ENCODE assay signal across 1 cellular context in genomic region chr15:29596266-29596665, GRCh38.
TF ChIP-seq lines count a peak whose summit lies in the region.

No MANE protein-coding gene starts in this region.

TF ChIP-seq in GM23338, 12 proteins besides CTCF, POLR2A, EP300 and RAD21 (continued from another document):
- TF ChIP-seq REST (IDR thresholded peaks at IDR 0.05; ENCODE audit: unreplicated experiment) = no peak
- no peak for TF ChIP-seq NANOG (IDR thresholded peaks at IDR 0.05; ENCODE audit: borderline replicate concordance)
- TF ChIP-seq ZNF331 (CRISPR knock-in tag; IDR thresholded peaks at IDR 0.05; ENCODE audit: low read depth) = no peak
- no peak for TF ChIP-seq EZH2 (IDR thresholded peaks at IDR 0.05; ENCODE audit: low read depth, unreplicated experiment)
- TF ChIP-seq ETS1 (IDR thresholded peaks at IDR 0.05) = no peak
- TF ChIP-seq ZNF114 (CRISPR knock-in tag; IDR thresholded peaks at IDR 0.05) = no peak
- TF ChIP-seq CREB1 (CRISPR knock-in tag; IDR thresholded peaks at IDR 0.05; ENCODE audit: low read depth) = no peak
- TF ChIP-seq STAT1 (IDR thresholded peaks at IDR 0.05; ENCODE audit: unreplicated experiment) = no peak
- no peak for TF ChIP-seq EZH2phosphoT487 (IDR thresholded peaks at IDR 0.05; ENCODE audit: unreplicated experiment)
